In the genomic region with DNA sequence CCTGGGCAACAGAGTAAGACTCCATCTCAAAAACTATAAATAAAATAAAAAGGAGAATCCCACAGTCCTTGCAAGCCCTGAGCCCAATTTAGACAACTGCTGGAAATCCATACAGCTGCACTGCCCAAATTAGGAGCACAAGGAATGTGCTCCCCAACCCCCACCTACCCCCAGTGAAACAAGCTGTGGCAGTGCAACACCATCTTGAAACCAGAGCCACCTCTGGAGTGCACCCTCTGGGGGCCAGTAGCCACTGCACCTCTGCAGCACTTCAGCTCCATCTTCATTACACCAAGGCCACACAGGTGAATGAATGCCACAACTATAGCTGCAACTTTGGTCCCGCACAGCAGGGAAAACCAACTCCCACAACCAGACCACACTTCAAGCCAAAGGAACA, we compare ENCODE assay signal across 18 cellular contexts. TPM values are rescaled to one million over a fixed set of nuclear protein-coding genes. Genes with fewer than 3 reads are reported as not detected.
DNase-seq lines count a peak whose midpoint lies in the region; ATAC-seq and TF ChIP-seq lines count a peak whose summit lies in the region.
"Had no signal": no experiment of that assay in that cellular context is flagged by ENCODE, and none has a peak within 500 bp of the region (broad histone marks: within the 10 kb centered on the region; RNA-seq: fewer than 3 reads in every experiment).

No MANE protein-coding gene starts in this region.

- intact Hi-C loops in CD4-positive, alpha-beta T cell (cut with DNase I, micrococcal nuclease), result no loop called here

- H3K27me3 ChIP-seq in CD4-positive, alpha-beta T cell (ENCODE audit: control insufficient read depth, insufficient read depth, low read length), result no peaks in the 10 kb centered on the region
- H3K27me3 ChIP-seq: uterus had no signal

- no peaks in the 10 kb centered on the region for H3K27me3 Mint-ChIP-seq in CD4-positive, alpha-beta T cell
- H3K27me3 Mint-ChIP-seq in WTC11 (ENCODE audit: low read depth) (no peaks in the 10 kb centered on the region), naive B cell (no peaks in the 10 kb centered on the region)
- H3K27me3 Mint-ChIP-seq: activated naive CD8-positive, alpha-beta T cell treated with anti-CD3 and anti-CD28 coated beads, Interleukin-2, amount 10 ng/mL, durations not matched to agents 7 days and 5 days; stimulated activated naive CD8-positive, alpha-beta T cell treated with anti-CD3 and anti-CD28 coated beads, Interleukin-15, Interleukin-2, amounts not matched to agents 100 ng/mL and 50 ng/mL, for 24 hours had no signal

- peak overlapping the region; percentile 38 for H3K27ac Mint-ChIP-seq in CD4-positive, alpha-beta T cell
- H3K27ac Mint-ChIP-seq in WTC11 (no peak overlapping the region), naive B cell (peak overlapping the region in 4 of 6 donors; percentile 12 to 61 (median 25))
- H3K27ac Mint-ChIP-seq: activated naive CD8-positive, alpha-beta T cell treated with anti-CD3 and anti-CD28 coated beads, Interleukin-2, amount 10 ng/mL, durations not matched to agents 7 days and 5 days had no signal

- H3K9me3 ChIP-seq in CD4-positive, alpha-beta T cell (ENCODE audit: control insufficient read depth, low read length), result peaks cover 4% of the 10 kb centered on the region
- H3K9me3 ChIP-seq: uterus had no signal

- H3K4me1 Mint-ChIP-seq in CD4-positive, alpha-beta T cell (ENCODE audit: low read depth), result peaks cover 64% of the 10 kb centered on the region
- H3K4me1 Mint-ChIP-seq in WTC11, result peaks cover 39% of the 10 kb centered on the region
- H3K4me1 Mint-ChIP-seq in naive B cell, result peaks cover 48 to 65% (median 62%) of the 10 kb centered on the region in 3 donors

- ATAC-seq in CD4-positive, alpha-beta T cell (ENCODE audit: poor library complexity), result no peak
- ATAC-seq in WTC11 (peak; percentile 75), naive B cell (ENCODE audit: low read depth in 2 of 2) (no peak), GM18519 (IDR thresholded peaks at IDR 0.05; ENCODE audit: low FRiP score, unreplicated experiment) (no peak)

- CTCF ChIA-PET in CD4-positive, alpha-beta T cell (lab: Charles Lee), result no interaction called here
- CTCF ChIA-PET in WTC11 (lab: Charles Lee), result interaction anchor here (0.6 to 1.2 kb wide), 3 partner anchors 9 to 224 kb away, joined by 3 to 4 read pairs (median 3); no protein-coding TSS in a partner anchor

- no peak for DNase-seq in CD4-positive, alpha-beta T cell
- no peak for DNase-seq in WTC11 (ENCODE audit: low spot score)
- no peak for DNase-seq in naive B cell
- no peak for DNase-seq in COLO829 (ENCODE audit: low spot score)
- no peak for DNase-seq in islet precursor cell
- no peak for DNase-seq in NCI-H226
- DNase-seq: activated CD8-positive, alpha-beta memory T cell treated with anti-CD3 and anti-CD28 coated beads, Interleukin-2, amount 50 U/mL, for 48 hours; activated naive CD8-positive, alpha-beta T cell treated with anti-CD3 and anti-CD28 coated beads, Interleukin-2, amount 10 ng/mL, durations not matched to agents 7 days and 5 days; effector CD8-positive, alpha-beta T cell; EL; NCI-H1930; NCI-H524; PC-9; uterus had no signal

- H3K27ac ChIP-seq in CD4-positive, alpha-beta T cell (ENCODE audit: low read depth, low read length), result no peak overlapping the region
- H3K27ac ChIP-seq: PC-9, skin epidermis, uterus had no signal

- H3K9me3 Mint-ChIP-seq in CD4-positive, alpha-beta T cell, result peaks cover 12% of the 10 kb centered on the region
- H3K9me3 Mint-ChIP-seq in WTC11, result peaks cover 10% of the 10 kb centered on the region
- H3K9me3 Mint-ChIP-seq in naive B cell, result peaks cover 6 to 21% (median 14%) of the 10 kb centered on the region in 7 donors
- H3K9me3 Mint-ChIP-seq: stimulated activated naive CD8-positive, alpha-beta T cell treated with anti-CD3 and anti-CD28 coated beads, Interleukin-15, Interleukin-2, amounts not matched to agents 100 ng/mL and 50 ng/mL, for 24 hours had no signal

- peaks cover 29% of the 10 kb centered on the region for H3K36me3 Mint-ChIP-seq in CD4-positive, alpha-beta T cell (ENCODE audit: low read depth)
- H3K36me3 Mint-ChIP-seq in WTC11, result peaks cover 9% of the 10 kb centered on the region; the same call in 1 of the 2 replicates
- peaks cover 6 to 16% of the 10 kb centered on the region in 2 donors for H3K36me3 Mint-ChIP-seq in naive B cell

- no peak overlapping the region for H3K4me3 Mint-ChIP-seq in CD4-positive, alpha-beta T cell
- H3K4me3 Mint-ChIP-seq in WTC11 (no peak overlapping the region), naive B cell (peak overlapping the region in 1 of 8 donors; percentile 35)
- H3K4me3 Mint-ChIP-seq: activated naive CD8-positive, alpha-beta T cell treated with anti-CD3 and anti-CD28 coated beads, Interleukin-2, amount 10 ng/mL, durations not matched to agents 7 days and 5 days; stimulated activated naive CD8-positive, alpha-beta T cell treated with anti-CD3 and anti-CD28 coated beads, Interleukin-15, Interleukin-2, amounts not matched to agents 100 ng/mL and 50 ng/mL, for 24 hours had no signal

- POLR2A ChIA-PET in CD4-positive, alpha-beta T cell (lab: Charles Lee), result no interaction called here
- POLR2A ChIA-PET in WTC11 (lab: Charles Lee), result no interaction called here

- no peak for TF ChIP-seq CTCF in CD4-positive, alpha-beta T cell (IDR thresholded peaks at IDR 0.05)
- TF ChIP-seq CTCF in GM12872 (IDR thresholded peaks at IDR 0.05; ENCODE audit: insufficient read depth, low read depth, low read length) (0 out of 3 replicates have a peak, but pooled peaks have one; percentile 14), WTC11 (IDR thresholded peaks at IDR 0.05) (no peak)

TF ChIP-seq in WTC11, 78 proteins besides CTCF, POLR2A, EP300 and RAD21:
- no peak for TF ChIP-seq TP53 (CRISPR knock-in tag; IDR thresholded peaks at IDR 0.05)
- no peak for TF ChIP-seq RELA (CRISPR knock-in tag; IDR thresholded peaks at IDR 0.05; ENCODE audit: borderline replicate concordance)
- no peak for TF ChIP-seq CBFB (CRISPR knock-in tag; IDR thresholded peaks at IDR 0.05; ENCODE audit: low read depth)
- no peak for TF ChIP-seq NFATC4 (CRISPR knock-in tag; IDR thresholded peaks at IDR 0.05)

RNA-seq across cellular contexts. Expression of gene USP34, which starts 37.3 kb away (rescaled TPM):
- total RNA-seq in CD4-positive, alpha-beta T cell, result 100 to 1,000 TPM; 137 to 138 TPM
- total RNA-seq in WTC11 (2021), result 87.4 to 96.2 TPM (median 92.3 TPM) in 3 replicates
- 10 to 100 TPM; 16.1 to 26.9 (median 21.4) TPM for polyA plus RNA-seq in naive B cell (ENCODE audit: low read depth in 6 of 6)
